8 cellular contexts compared by ENCODE assay signal in genomic region chr1:8317647-8318360, GRCh38. TPM values are rescaled to one million over a fixed set of nuclear protein-coding genes. Genes with fewer than 3 reads are reported as not detected.
DNase-seq lines count a peak whose midpoint lies in the region; ATAC-seq and TF ChIP-seq lines count a peak whose summit lies in the region.

Gene SLC45A1 (plus strand): TSS chr1:8318114. CDS start chr1:8324330, 6,216 bp downstream.

- DNase-seq in A172 (ENCODE audit: low spot score) (peak; percentile 13), NCI-H526 treated with DMSO at 0.1 percent for 48 hours (lab: John Stamatoyannopoulos, UW) (peak; percentile 24), erythroblast (lab: John Stamatoyannopoulos, UW) (peak; percentile 31 to 56)
- DNase-seq in activated T-cell treated with anti-CD3 and anti-CD28 coated beads, Interleukin-2, amount 50 U/mL, for 1 hour: peak; percentile 86
- peak; percentile 73 to 77 for DNase-seq in stimulated activated CD8-positive, alpha-beta memory T cell treated with anti-CD3 and anti-CD28 coated beads, Interleukin-2, amount 100 ng/mL, for 48 hours (ENCODE audit: low read depth in 2 of 2)

- ATAC-seq in GM19372 (IDR thresholded peaks at IDR 0.05; ENCODE audit: low read depth, unreplicated experiment) (peak; percentile 59), GM18861 (IDR thresholded peaks at IDR 0.05; ENCODE audit: unreplicated experiment) (no peak)

- peaks cover 24% of the 10 kb centered on the region for H3K4me1 ChIP-seq in mucosa of stomach (ENCODE audit: control insufficient read depth, insufficient read depth, low read length)

- no peaks in the 10 kb centered on the region for H3K9me3 ChIP-seq in mucosa of stomach (ENCODE audit: control insufficient read depth, low read length)

- peak within 1 kb of the TSS; percentile 25 for H3K4me3 ChIP-seq in mucosa of stomach (ENCODE audit: low read length)

- H3K36me3 ChIP-seq in mucosa of stomach (ENCODE audit: control insufficient read depth, insufficient read depth, low read length): no peaks in the 10 kb centered on the region

- no peak for TF ChIP-seq POLR2A in erythroblast (IDR thresholded peaks at IDR 0.05; ENCODE audit: low read length)

- peaks cover 16% of the 10 kb centered on the region for H3K27me3 ChIP-seq in mucosa of stomach (ENCODE audit: control insufficient read depth, insufficient read depth, low read length)

- H3K9ac ChIP-seq in mucosa of stomach (ENCODE audit: low read length): peak within 1 kb of the TSS; percentile 29

RNA-seq across cellular contexts. Expression of gene SLC45A1, which starts in this region (rescaled TPM):
- 0.74 and 4.3 TPM in 2 replicates for total RNA-seq in A172 (2014; rRNA removed; shearing (Covaris generic))

Comparison
In these comparisons a context has a peak if more than half of its experiments do, and no peak if none do; other contexts are left out.
1. DNase-seq: peak in every context shown above with its lines; median percentile 86 in activated T-cell treated with anti-CD3 and anti-CD28 coated beads, Interleukin-2, amount 50 U/mL, for 1 hour; 75 in stimulated activated CD8-positive, alpha-beta memory T cell treated with anti-CD3 and anti-CD28 coated beads, Interleukin-2, amount 100 ng/mL, for 48 hours; 44 in erythroblast; 24 in NCI-H526 treated with DMSO at 0.1 percent for 48 hours; 13 in A172.